In genomic region chr1:16124377-16125087, GRCh38 we compare ENCODE assay signal across 19 cellular contexts. TPM values are rescaled to one million over a fixed set of nuclear protein-coding genes. Genes with fewer than 3 reads are reported as not detected.
DNase-seq lines count a peak whose midpoint lies in the region; ATAC-seq, FAIRE-seq and TF ChIP-seq lines count a peak whose summit lies in the region.
"Had no signal": no experiment of that assay in that cellular context is flagged by ENCODE, and none has a peak within 500 bp of the region (broad histone marks: within the 10 kb centered on the region; RNA-seq: fewer than 3 reads in every experiment).

No MANE protein-coding gene starts in this region.

- H3K27me3 ChIP-seq in PC-9 (ENCODE audit: insufficient read depth, low read depth), result no peaks in the 10 kb centered on the region
- no peaks in the 10 kb centered on the region for H3K27me3 ChIP-seq in foreskin keratinocyte
- H3K27me3 ChIP-seq: hepatocyte, pancreas had no signal

- no peak overlapping the region for H3K9ac ChIP-seq in kidney (ENCODE audit: low read length in 2 of 2)

- H2AFZ ChIP-seq in PC-9, result no peak overlapping the region
- H2AFZ ChIP-seq: hepatocyte had no signal

- H3K4me2 ChIP-seq in A549 (no peak overlapping the region), PC-9 (no peak overlapping the region)
- H3K4me2 ChIP-seq: hepatocyte had no signal

- H3K9me2 ChIP-seq in PC-9 (ENCODE audit: insufficient read depth), result no peaks in the 10 kb centered on the region

- CTCF ChIA-PET in A549 (lab: Yijun Ruan, JAX) (interaction anchor here (0.7 to 6.1 kb wide), 5 partner anchors 12 to 112 kb away, joined by 3 to 37 read pairs (median 9); partner anchors contain the start of gene CPLANE2), PC-9 (lab: Charles Lee) (no interaction called here)

- peak overlapping the region in 1 of 2 experiments; percentile 13; a peak in 1 of 6 replicates for H3K27ac ChIP-seq in A549
- 0 out of 2 replicates have a peak overlapping the region, but pooled peaks have one; percentile 12 for H3K27ac ChIP-seq in PC-9
- no peak overlapping the region for H3K27ac ChIP-seq in kidney (ENCODE audit: low read depth in 2 of 2, low read length in 2 of 2)
- H3K27ac ChIP-seq in foreskin keratinocyte, result no peak overlapping the region
- H3K27ac ChIP-seq: hepatocyte, pancreas, thoracic aorta had no signal

- WGBS in A549 (ENCODE audit: missing lambda C conversion rate), result 90% methylated on average over 15 of the region's 18 CpGs

- no peak for DNase-seq in A549 (ENCODE audit: low read depth in 1 of 2, low spot score in 1 of 2)
- peak; percentile 42 for DNase-seq in DMS79 treated with DMSO at 0.1 percent for 48 hours (lab: John Stamatoyannopoulos, UW)
- no peak for DNase-seq in PC-9
- peak; percentile 73 for DNase-seq in kidney
- DNase-seq in glomerular visceral epithelial cell (ENCODE audit: extremely low spot score), result no peak
- no peak for DNase-seq in KBM-7
- no peak for DNase-seq in foreskin keratinocyte
- DNase-seq: activated CD4-positive, CD25-positive, alpha-beta regulatory T cell; activated CD8-positive, alpha-beta T cell treated with anti-CD3 and anti-CD28 coated beads, Interleukin-2, amount 10 ng/mL, durations not matched to agents 7 days and 5 days; AML-193; GF-D8; NCI-H1048; stimulated activated CD4-positive, alpha-beta T cell treated with anti-CD3 and anti-CD28 coated beads, Interleukin-4, amount 100 ng/mL, for 24 hours had no signal

- no peaks in the 10 kb centered on the region for H3K9me3 ChIP-seq in A549
- H3K9me3 ChIP-seq in PC-9 (ENCODE audit: insufficient read depth, low read depth), result no peaks in the 10 kb centered on the region
- H3K9me3 ChIP-seq in kidney (ENCODE audit: control insufficient read depth in 1 of 2, low read length in 2 of 2), result no peaks in the 10 kb centered on the region
- H3K9me3 ChIP-seq: pancreas, thoracic aorta had no signal

- POLR2A ChIA-PET in A549 (lab: Yijun Ruan, JAX) (no interaction called here), PC-9 (lab: Charles Lee; ENCODE audit: unreplicated experiment) (no interaction called here)

- H3K4me1 ChIP-seq in A549 (peaks cover 65% of the 10 kb centered on the region), PC-9 (replicated peaks; ENCODE audit: insufficient read depth) (peaks cover 70% of the 10 kb centered on the region), kidney (ENCODE audit: control insufficient read depth in 1 of 2, insufficient read depth in 1 of 2, low read depth in 1 of 2, low read length in 2 of 2) (peaks cover 0 to 5% of the 10 kb centered on the region in 2 donors), foreskin keratinocyte (peaks cover 5% of the 10 kb centered on the region)

- TF ChIP-seq CTCF in A549 (IDR thresholded peaks at IDR 0.05) (no peak), PC-9 (conservative IDR thresholded peaks at IDR 0.05) (no peak), kidney (IDR thresholded peaks at IDR 0.05; ENCODE audit: borderline replicate concordance, extremely low read depth, insufficient read depth) (no peak), foreskin keratinocyte (conservative IDR thresholded peaks at IDR 0.05) (no peak)

- no peak for TF ChIP-seq POLR2A in A549 (IDR thresholded peaks at IDR 0.05; ENCODE audit: low read length)

- in situ Hi-C loops in KBM-7 (cut with MboI; ENCODE audit: low pct_unique_long_range_greater_than_20kb, low sequenced_read_pairs), result no loop called here

- ATAC-seq in A549 (no peak), GM18498 (IDR thresholded peaks at IDR 0.05; ENCODE audit: unreplicated experiment) (no peak), foreskin keratinocyte (no peak)
- ATAC-seq: activated CD8-positive, alpha-beta T cell treated with anti-CD3 and anti-CD28 coated beads, Interleukin-2, amount 10 ng/mL, durations not matched to agents 7 days and 5 days; pancreas had no signal

- peaks cover 86% of the 10 kb centered on the region for H3F3A ChIP-seq in PC-9 (ENCODE audit: insufficient read depth, low read depth)

- intact Hi-C loops in PC-9 (cut with micrococcal nuclease; ENCODE audit: unreplicated experiment), result no loop called here
- intact Hi-C loops in kidney (cut with DNase I), result no loop called here

- H4K20me1 ChIP-seq in PC-9 (ENCODE audit: insufficient read depth), result peaks cover 33% of the 10 kb centered on the region

- no peak overlapping the region for H3K4me3 ChIP-seq in A549
- H3K4me3 ChIP-seq in PC-9, result no peak overlapping the region
- H3K4me3 ChIP-seq in kidney (ENCODE audit: low read length in 2 of 2), result no peak overlapping the region
- H3K4me3 ChIP-seq: hepatocyte, pancreas, thoracic aorta had no signal

- H3K79me2 ChIP-seq in PC-9 (ENCODE audit: low read depth), result peaks cover 7% of the 10 kb centered on the region; the same call in 1 of the 2 replicates
- H3K79me2 ChIP-seq: hepatocyte had no signal

- FAIRE-seq in A549 (lab: Jason Lieb, UNC) (no peak), kidney (lab: Jason Lieb, UNC) (no peak)
- FAIRE-seq: GM12891, pancreas had no signal

- TF ChIP-seq EP300 in A549 (IDR thresholded peaks at IDR 0.05), result no peak

- BruUV-seq in PC-9 (replicated peaks; lab: Mats Ljungman, UMichigan), result TSS peak; percentile 7

- no peak for TF ChIP-seq RAD21 in A549 (conservative IDR thresholded peaks at IDR 0.05 in 1 of 2, IDR thresholded peaks at IDR 0.05 in 1 of 2)

- H3K36me3 ChIP-seq in PC-9 (ENCODE audit: low read depth) (peaks cover 50% of the 10 kb centered on the region), kidney (ENCODE audit: control insufficient read depth in 1 of 2, insufficient read depth in 2 of 2, low read length in 2 of 2) (peaks cover 5 to 21% of the 10 kb centered on the region in 2 donors)

TF ChIP-seq in A549, 52 proteins besides CTCF, POLR2A, EP300 and RAD21:
- TF ChIP-seq POLR2AphosphoS2 (conservative IDR thresholded peaks at IDR 0.05; ENCODE audit: low read length) (0 out of 2 replicates have a peak, but pooled peaks have one; percentile 40), SMC3 (IDR thresholded peaks at IDR 0.05) (no peak)

RNA-seq across cellular contexts. Expression of gene EPHA2, which starts 31.3 kb away (rescaled TPM):
- polyA plus RNA-seq in A549 (2011; rRNA removed) (55.0 and 59.3 TPM in 2 replicates), A549 (2017; fragmentation: RNase III; extraction: RNeasy Plus Mini Kit Qiagen cat#74134 plus additional on column Dnase treatment) (87.1 to 93.8 TPM (median 93.2 TPM) in 3 replicates), kidney (ENCODE audit: insufficient read depth, low read depth, low replicate concordance) (5.5 TPM), foreskin keratinocyte (70.5 and 77.6 TPM in 2 replicates)
- 112 and 122 TPM in 2 replicates for polyA plus RNA-seq in A549 (2012; cell fraction: cytosol; rRNA removed)
- 317 and 462 TPM in 2 replicates for polyA plus RNA-seq in A549 (2012; cell fraction: nucleus; rRNA removed)
- 99.4 and 100.0 TPM in 2 replicates for polyA minus RNA-seq in A549 (2011; rRNA and poly(A)+ RNA removed)
- total RNA-seq in PC-9 (2021) (48.3 and 65.8 TPM in 2 replicates), kidney (34.2 TPM), foreskin keratinocyte (138 and 139 TPM in 2 replicates)
- total RNA-seq: activated CD8-positive, alpha-beta T cell treated with anti-CD3 and anti-CD28 coated beads, Interleukin-2, amount 10 ng/mL, durations not matched to agents 7 days and 5 days; T-helper 2 cell treated with Interferon-gamma antibody and Interleukin-4, amounts not matched to agents 100 ng/mL and 5 ng/mL, for 36 hours had no signal

RNA-seq across cellular contexts. Expression of gene FAM131C, which starts 51.1 kb away (rescaled TPM):
- polyA plus RNA-seq in A549 (2011; rRNA removed), result 2.3 and 2.9 TPM in 2 replicates
- 6.0 and 9.1 TPM in 2 replicates for polyA plus RNA-seq in A549 (2012; cell fraction: cytosol; rRNA removed)
- 5.6 and 8.7 TPM in 2 replicates for polyA plus RNA-seq in A549 (2012; cell fraction: nucleus; rRNA removed)
- 5.9 to 6.7 TPM (median 6.3 TPM) in 3 replicates for polyA plus RNA-seq in A549 (2017; fragmentation: RNase III; extraction: RNeasy Plus Mini Kit Qiagen cat#74134 plus additional on column Dnase treatment)
- polyA minus RNA-seq in A549 (2011; rRNA and poly(A)+ RNA removed), result 6.3 and 8.5 TPM in 2 replicates
- total RNA-seq in PC-9 (2021), result 7.4 and 12.3 TPM in 2 replicates
- 5.0 TPM for total RNA-seq in kidney
- polyA plus RNA-seq in kidney (ENCODE audit: insufficient read depth, low read depth, low replicate concordance), result 12.0 TPM
- 0.53 and 0.65 TPM in 2 replicates for total RNA-seq in foreskin keratinocyte
- polyA plus RNA-seq in foreskin keratinocyte, result 1.0 and 1.4 TPM in 2 replicates
- total RNA-seq: thoracic aorta had no signal

Comparison
In these comparisons a context has a peak if more than half of its experiments do, and no peak if none do; other contexts are left out.
1. DNase-seq: peak in DMS79 treated with DMSO at 0.1 percent for 48 hours (single experiment) and kidney (single experiment); none in A549 (0 of 2), PC-9 (0 of 2), glomerular visceral epithelial cell (single experiment), KBM-7 (single experiment) and foreskin keratinocyte (0 of 2).